ENCODE assay signal across 15 cellular contexts in the genomic region with DNA sequence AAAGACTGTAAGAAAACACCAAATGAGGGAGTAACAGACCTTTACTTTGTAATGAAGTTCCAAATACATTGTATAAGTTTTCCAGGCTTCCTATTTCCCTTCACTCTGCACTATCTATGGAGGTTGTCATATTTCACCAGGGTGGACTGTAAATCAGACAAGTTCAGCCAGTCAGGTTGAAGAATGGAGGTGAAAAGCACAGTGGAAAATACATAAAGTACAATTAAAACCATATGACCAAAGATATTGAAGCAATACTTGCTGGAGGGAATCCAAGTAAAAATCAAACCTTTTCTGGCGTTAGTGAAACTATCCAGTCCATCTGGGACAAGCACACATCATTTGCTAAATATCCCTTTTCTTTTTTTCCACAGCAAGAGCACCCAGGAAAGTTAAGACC. TPM values are rescaled to one million over a fixed set of nuclear protein-coding genes. Genes with fewer than 3 reads are reported as not detected.
DNase-seq lines count a peak whose midpoint lies in the region; ATAC-seq and TF ChIP-seq lines count a peak whose summit lies in the region.
"Had no signal": no experiment of that assay in that cellular context is flagged by ENCODE, and none has a peak within 500 bp of the region (broad histone marks: within the 10 kb centered on the region; RNA-seq: fewer than 3 reads in every experiment).

No MANE protein-coding gene starts in this region.

- peaks cover 29% of the 10 kb centered on the region for H3K4me1 ChIP-seq in ACC112 (ENCODE audit: control insufficient read depth, insufficient read depth, low read length, unreplicated experiment)

- H3K9me3 Mint-ChIP-seq in osteocyte (ENCODE audit: unreplicated experiment), result no peaks in the 10 kb centered on the region
- H3K9me3 Mint-ChIP-seq: activated naive CD8-positive, alpha-beta T cell treated with anti-CD3 and anti-CD28 coated beads, Interleukin-2, amount 10 ng/mL, durations not matched to agents 7 days and 5 days had no signal

- no peak for TF ChIP-seq CTCF in osteocyte (IDR thresholded peaks at IDR 0.05)

- H3K27me3 Mint-ChIP-seq in osteocyte (ENCODE audit: unreplicated experiment), result no peaks in the 10 kb centered on the region

- 0 out of 2 replicates have a peak, but pooled peaks cover 5% of the 10 kb centered on the region for H3K36me3 ChIP-seq in ACC112 (ENCODE audit: insufficient read depth, low read length)
- H3K36me3 ChIP-seq: HAP-1, sigmoid colon, thyroid gland had no signal

- peaks cover 54% of the 10 kb centered on the region for H3K79me2 ChIP-seq in ACC112 (ENCODE audit: control insufficient read depth, insufficient read depth, low read length, unreplicated experiment)

- peak overlapping the region; percentile 78 for H3K27ac Mint-ChIP-seq in osteocyte (ENCODE audit: unreplicated experiment)
- H3K27ac Mint-ChIP-seq: activated naive CD8-positive, alpha-beta T cell treated with anti-CD3 and anti-CD28 coated beads, Interleukin-2, amount 10 ng/mL, durations not matched to agents 7 days and 5 days had no signal

- DNase-seq in NCI-H446 treated with DMSO at 0.1 percent for 48 hours (lab: John Stamatoyannopoulos, UW) (peak; percentile 20), fibroblast of gingiva (ENCODE audit: low read depth) (peak; percentile 63), osteocyte (ENCODE audit: extremely low spot score, unreplicated experiment) (no peak)
- DNase-seq in activated CD4-positive, alpha-beta T cell treated with anti-CD3 and anti-CD28 coated beads, Interleukin-2, amount 50 U/mL, for 48 hours, result no peak
- DNase-seq: activated naive CD8-positive, alpha-beta T cell treated with anti-CD3 and anti-CD28 coated beads, Interleukin-2, amount 10 ng/mL, durations not matched to agents 7 days and 5 days; DMS53; NCI-H1105 treated with DMSO at 0.1 percent for 48 hours; NCI-H524; sigmoid colon; thyroid gland had no signal

- peaks cover 20% of the 10 kb centered on the region for H3K36me3 Mint-ChIP-seq in osteocyte (ENCODE audit: unreplicated experiment)
- H3K36me3 Mint-ChIP-seq: activated naive CD8-positive, alpha-beta T cell treated with anti-CD3 and anti-CD28 coated beads, Interleukin-2, amount 10 ng/mL, durations not matched to agents 7 days and 5 days had no signal

- H3K4me3 ChIP-seq in ACC112 (ENCODE audit: low read depth, low read length), result peak overlapping the region; percentile 95
- H3K4me3 ChIP-seq: HAP-1 had no signal

- H3K27ac ChIP-seq in ACC112 (ENCODE audit: low read depth, low read length), result peak overlapping the region; percentile 20; the same call in 1 of the 2 replicates
- H3K27ac ChIP-seq: thyroid gland had no signal

- H3K27me3 ChIP-seq in ACC112 (ENCODE audit: insufficient read depth, low read length), result no peaks in the 10 kb centered on the region
- H3K27me3 ChIP-seq: sigmoid colon, thyroid gland had no signal

- peaks cover 75% of the 10 kb centered on the region for H3K4me1 Mint-ChIP-seq in osteocyte (ENCODE audit: unreplicated experiment)

- TF ChIP-seq POLR2A in GM18505 (IDR thresholded peaks at IDR 0.05; ENCODE audit: borderline replicate concordance, extremely low read depth, insufficient read depth, insufficient read length), result no peak

- no peak for ATAC-seq in GM18505 (IDR thresholded peaks at IDR 0.05; ENCODE audit: unreplicated experiment)
- ATAC-seq in HG03432 (IDR thresholded peaks at IDR 0.05; ENCODE audit: unreplicated experiment), result no peak
- ATAC-seq in GM18858 (IDR thresholded peaks at IDR 0.05; ENCODE audit: unreplicated experiment), result no peak

- H2AFZ ChIP-seq in ACC112 (ENCODE audit: low read length, unreplicated experiment), result no peak overlapping the region

- H3K4me3 Mint-ChIP-seq in osteocyte (ENCODE audit: unreplicated experiment), result peak overlapping the region; percentile 96
- H3K4me3 Mint-ChIP-seq: activated naive CD8-positive, alpha-beta T cell treated with anti-CD3 and anti-CD28 coated beads, Interleukin-2, amount 10 ng/mL, durations not matched to agents 7 days and 5 days had no signal

RNA-seq across cellular contexts. Expression of a gene that starts 3.2 kb away (rescaled TPM):
- total RNA-seq in osteocyte, result 173 and 174 TPM in 2 replicates

RNA-seq across cellular contexts. Expression of a gene that starts 55.6 kb away (rescaled TPM):
- total RNA-seq in osteocyte, result 38.7 and 42.4 TPM in 2 replicates

Comparison
In these comparisons a context has a peak if more than half of its experiments do, and no peak if none do; other contexts are left out.
1. DNase-seq: peak in NCI-H446 treated with DMSO at 0.1 percent for 48 hours (single experiment) and fibroblast of gingiva (single experiment); none in osteocyte (single experiment) and activated CD4-positive, alpha-beta T cell treated with anti-CD3 and anti-CD28 coated beads, Interleukin-2, amount 50 U/mL, for 48 hours (0 of 2).